8 cellular contexts compared by ENCODE assay signal in genomic region chr4:30714408-30715031, GRCh38. TPM values are rescaled to one million over a fixed set of nuclear protein-coding genes. Genes with fewer than 3 reads are reported as not detected.
A peak's percentile ranks its signal among the peaks of the same experiment; 100 is the strongest.
DNase-seq lines count a peak whose midpoint lies in the region; ATAC-seq and TF ChIP-seq lines count a peak whose summit lies in the region.

No MANE protein-coding gene starts in this region.

- H3K36me3 ChIP-seq in BE2C: no peaks in the 10 kb centered on the region

- TF ChIP-seq CTCF in BE2C (IDR thresholded peaks at IDR 0.05; ENCODE audit: low read depth, low read length): peak; percentile 93

- peaks cover 4% of the 10 kb centered on the region; the same call in 1 of the 2 replicates for H3K27me3 ChIP-seq in BE2C

- H3K4me3 ChIP-seq in BE2C (ENCODE audit: low read depth, low read length): no peak overlapping the region

- DNase-seq in BE2C (peak; percentile 62), NCI-H345 treated with DMSO at 0.1 percent for 48 hours (lab: John Stamatoyannopoulos, UW; ENCODE audit: unreplicated experiment) (peak; percentile 25), cerebellar cortex (ENCODE audit: low spot score) (peak; percentile 17), medulla oblongata (ENCODE audit: extremely low spot score) (peak; percentile 62), NCI-H1436 treated with DMSO at 0.1 percent for 48 hours (lab: John Stamatoyannopoulos, UW) (no peak), cortex of kidney (lab: John Stamatoyannopoulos, UW) (no peak)

- H3K9me3 ChIP-seq in BE2C: no peaks in the 10 kb centered on the region

- ATAC-seq in GM21786 (IDR thresholded peaks at IDR 0.05; ENCODE audit: unreplicated experiment): peak; percentile 38
- ATAC-seq in GM19395 (IDR thresholded peaks at IDR 0.05; ENCODE audit: unreplicated experiment): no peak

- H3K4me1 ChIP-seq in BE2C: no peaks in the 10 kb centered on the region

RNA-seq across cellular contexts. Expression of gene PCDH7, which starts 5.6 kb away (rescaled TPM):
- polyA plus RNA-seq in BE2C (2012; ENCODE audit: insufficient read depth, insufficient read length, low read depth): 4.7 TPM

Comparison
In these comparisons a context has a peak if more than half of its experiments do, and no peak if none do; other contexts are left out.
1. DNase-seq: peak in BE2C (single experiment), NCI-H345 treated with DMSO at 0.1 percent for 48 hours (single experiment), cerebellar cortex (single experiment) and medulla oblongata (single experiment); none in NCI-H1436 treated with DMSO at 0.1 percent for 48 hours (single experiment) and cortex of kidney (single experiment).